10 cellular contexts compared by ENCODE assay signal in the genomic region with DNA sequence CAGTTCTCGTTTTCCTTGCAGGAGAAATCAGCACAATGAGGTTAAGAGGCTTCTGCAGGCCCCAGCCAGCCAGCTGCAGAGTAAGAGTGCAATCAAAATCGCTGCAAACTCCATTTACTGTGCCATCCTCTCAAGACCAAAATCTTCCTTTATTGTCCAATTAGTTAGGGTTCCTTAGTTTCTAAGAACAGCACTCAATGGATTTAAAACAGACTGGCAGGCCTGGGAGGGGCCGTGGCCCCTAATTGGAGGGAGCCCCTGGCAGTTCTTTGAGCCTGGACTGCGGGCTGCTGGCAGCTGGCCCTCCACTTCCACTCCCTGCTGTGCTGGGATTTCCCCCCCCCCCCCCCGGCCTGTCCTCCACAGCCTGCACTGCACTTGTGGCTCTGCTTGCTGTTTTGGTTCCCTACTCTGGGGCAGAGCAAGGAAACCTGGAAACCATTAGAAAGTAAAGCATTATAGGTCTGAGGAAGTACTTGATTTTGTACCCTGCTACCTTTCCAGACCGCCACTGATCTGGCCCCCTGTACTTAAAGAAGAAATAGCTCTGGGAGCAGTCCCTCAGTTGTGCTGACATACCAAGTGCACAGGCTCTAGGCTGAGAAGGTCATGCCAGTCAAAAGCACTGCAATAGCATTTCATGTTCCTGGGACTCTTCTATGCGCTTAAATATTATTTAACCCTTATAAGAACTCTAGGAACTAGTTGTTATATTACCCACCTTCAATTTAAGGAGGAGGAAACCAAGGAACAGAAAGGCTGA.
A peak's percentile ranks its signal among the peaks of the same experiment; 100 is the strongest.
DNase-seq lines count a peak whose midpoint lies in the region; ATAC-seq and TF ChIP-seq lines count a peak whose summit lies in the region.
"Had no signal": no experiment of that assay in that cellular context is flagged by ENCODE, and none has a peak within 500 bp of the region (broad histone marks: within the 10 kb centered on the region; RNA-seq: fewer than 3 reads in every experiment).

No MANE protein-coding gene starts in this region.

- intact Hi-C loops in Right ventricle myocardium superior (cut with DNase I), result loop anchor here (10.0 kb wide), 1 partner anchor 332 kb away; no protein-coding TSS in a partner anchor

- H3K9ac ChIP-seq in NT2/D1 (ENCODE audit: insufficient read length, low read depth), result no peak overlapping the region

- DNase-seq in Right ventricle myocardium superior, result peak; percentile 42
- no peak for DNase-seq in right atrium auricular region (ENCODE audit: low spot score)
- peak; percentile 9 for DNase-seq in NT2/D1 (ENCODE audit: low read depth, low spot score)
- DNase-seq in hippocampal formation (lab: John Stamatoyannopoulos, UW), result peak; percentile 47 to 63
- DNase-seq in HuH-7 (ENCODE audit: low spot score), result no peak
- no peak for DNase-seq in amniotic stem cell (lab: John Stamatoyannopoulos, UW)
- DNase-seq: activated CD8-positive, alpha-beta memory T cell treated with anti-CD3 and anti-CD28 coated beads, Interleukin-2, amount 50 U/mL, for 4 hours had no signal

- ATAC-seq in Right ventricle myocardium superior (ENCODE audit: poor library complexity) (peak; percentile 96), HG03045 (IDR thresholded peaks at IDR 0.05; ENCODE audit: unreplicated experiment) (no peak), GM21528 (IDR thresholded peaks at IDR 0.05; ENCODE audit: low FRiP score, unreplicated experiment) (no peak)
- ATAC-seq: K562 had no signal

- no peak overlapping the region for H3K27ac ChIP-seq in right atrium auricular region

- H3K4me1 ChIP-seq in right atrium auricular region (no peaks in the 10 kb centered on the region), NT2/D1 (ENCODE audit: insufficient read depth, insufficient read length) (no peaks in the 10 kb centered on the region)

- no peak for TF ChIP-seq CTCF in right atrium auricular region (IDR thresholded peaks at IDR 0.05)

- H3K9me3 ChIP-seq in right atrium auricular region (no peaks in the 10 kb centered on the region), NT2/D1 (ENCODE audit: insufficient read depth, low read length) (no peaks in the 10 kb centered on the region)

- H3K27me3 ChIP-seq in right atrium auricular region, result no peaks in the 10 kb centered on the region
- H3K27me3 ChIP-seq in NT2/D1 (ENCODE audit: insufficient read depth, insufficient read length), result no peaks in the 10 kb centered on the region

- H3K36me3 ChIP-seq in right atrium auricular region (no peaks in the 10 kb centered on the region), NT2/D1 (ENCODE audit: insufficient read depth, insufficient read length, low read length) (no peaks in the 10 kb centered on the region)

- no peak overlapping the region for H3K4me3 ChIP-seq in right atrium auricular region
- H3K4me3 ChIP-seq in NT2/D1 (ENCODE audit: insufficient read length, low read depth), result no peak overlapping the region
- H3K4me3 ChIP-seq: K562 had no signal

Comparison
In these comparisons a context has a peak if more than half of its experiments do, and no peak if none do; other contexts are left out.
1. DNase-seq: peak in Right ventricle myocardium superior (single experiment), NT2/D1 (single experiment) and hippocampal formation (2 of 2); none in right atrium auricular region (single experiment), HuH-7 (single experiment) and amniotic stem cell (single experiment).